In the genomic region with DNA sequence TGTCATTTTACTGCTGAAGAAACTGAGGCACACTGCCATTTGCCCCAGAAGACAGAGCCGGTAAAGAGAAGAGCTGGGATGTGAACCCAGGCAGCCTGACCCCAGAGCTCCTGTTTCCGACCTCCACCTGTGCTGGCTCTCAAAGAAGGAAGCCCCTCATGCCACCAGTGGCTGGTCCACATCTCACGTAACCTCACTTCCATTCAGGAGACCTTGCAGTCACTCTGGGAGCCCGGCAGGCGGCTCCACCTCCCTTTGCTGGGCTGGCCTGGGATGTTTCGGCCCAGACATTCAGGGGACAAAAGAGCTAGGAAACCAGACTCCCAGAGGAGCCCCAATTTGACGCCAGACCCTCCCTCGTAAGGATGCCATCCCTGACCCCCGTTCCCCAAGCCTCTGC, we compare ENCODE assay signal across 1 cellular context.
TF ChIP-seq lines count a peak whose summit lies in the region.

No MANE protein-coding gene starts in this region.

TF ChIP-seq in HCT116, 20 proteins besides CTCF, POLR2A, EP300 and RAD21:
- TF ChIP-seq, protein P1, sequence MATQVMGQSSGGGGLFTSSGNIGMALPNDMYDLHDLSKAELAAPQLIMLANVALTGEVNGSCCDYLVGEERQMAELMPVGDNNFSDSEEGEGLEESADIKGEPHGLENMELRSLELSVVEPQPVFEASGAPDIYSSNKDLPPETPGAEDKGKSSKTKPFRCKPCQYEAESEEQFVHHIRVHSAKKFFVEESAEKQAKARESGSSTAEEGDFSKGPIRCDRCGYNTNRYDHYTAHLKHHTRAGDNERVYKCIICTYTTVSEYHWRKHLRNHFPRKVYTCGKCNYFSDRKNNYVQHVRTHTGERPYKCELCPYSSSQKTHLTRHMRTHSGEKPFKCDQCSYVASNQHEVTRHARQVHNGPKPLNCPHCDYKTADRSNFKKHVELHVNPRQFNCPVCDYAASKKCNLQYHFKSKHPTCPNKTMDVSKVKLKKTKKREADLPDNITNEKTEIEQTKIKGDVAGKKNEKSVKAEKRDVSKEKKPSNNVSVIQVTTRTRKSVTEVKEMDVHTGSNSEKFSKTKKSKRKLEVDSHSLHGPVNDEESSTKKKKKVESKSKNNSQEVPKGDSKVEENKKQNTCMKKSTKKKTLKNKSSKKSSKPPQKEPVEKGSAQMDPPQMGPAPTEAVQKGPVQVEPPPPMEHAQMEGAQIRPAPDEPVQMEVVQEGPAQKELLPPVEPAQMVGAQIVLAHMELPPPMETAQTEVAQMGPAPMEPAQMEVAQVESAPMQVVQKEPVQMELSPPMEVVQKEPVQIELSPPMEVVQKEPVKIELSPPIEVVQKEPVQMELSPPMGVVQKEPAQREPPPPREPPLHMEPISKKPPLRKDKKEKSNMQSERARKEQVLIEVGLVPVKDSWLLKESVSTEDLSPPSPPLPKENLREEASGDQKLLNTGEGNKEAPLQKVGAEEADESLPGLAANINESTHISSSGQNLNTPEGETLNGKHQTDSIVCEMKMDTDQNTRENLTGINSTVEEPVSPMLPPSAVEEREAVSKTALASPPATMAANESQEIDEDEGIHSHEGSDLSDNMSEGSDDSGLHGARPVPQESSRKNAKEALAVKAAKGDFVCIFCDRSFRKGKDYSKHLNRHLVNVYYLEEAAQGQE (IDR thresholded peaks at IDR 0.05; ENCODE audit: low read depth): no peak
- TF ChIP-seq SP1 (IDR thresholded peaks at IDR 0.05; ENCODE audit: low read depth) (no peak), YY1 (IDR thresholded peaks at IDR 0.05; ENCODE audit: extremely low read depth, insufficient replicate concordance, low read depth, low read length) (no peak), ZNF274 (IDR thresholded peaks at IDR 0.05; ENCODE audit: low read depth, low read length) (no peak), SIN3A (IDR thresholded peaks at IDR 0.05; ENCODE audit: low read depth) (no peak), ZBTB33 (IDR thresholded peaks at IDR 0.05; ENCODE audit: extremely low read depth, insufficient replicate concordance, low read length) (no peak), JUND (IDR thresholded peaks at IDR 0.05) (no peak), EZH2phosphoT487 (IDR thresholded peaks at IDR 0.05; ENCODE audit: borderline replicate concordance) (no peak), FOSL1 (IDR thresholded peaks at IDR 0.05; ENCODE audit: low read depth) (no peak), ELF1 (IDR thresholded peaks at IDR 0.05; ENCODE audit: borderline replicate concordance, low read depth) (no peak), ZFX (IDR thresholded peaks at IDR 0.05) (no peak), POLR2AphosphoS5 (IDR thresholded peaks at IDR 0.05; ENCODE audit: low read depth, low read length) (no peak), SRF (IDR thresholded peaks at IDR 0.05; ENCODE audit: low read depth) (no peak), EGR1 (IDR thresholded peaks at IDR 0.05; ENCODE audit: low read depth) (no peak), CBX3 (IDR thresholded peaks at IDR 0.05; ENCODE audit: low read depth) (no peak), EZH2 (IDR thresholded peaks at IDR 0.05) (no peak), CEBPB (IDR thresholded peaks at IDR 0.05; ENCODE audit: low read depth) (no peak), TCF7L2 (IDR thresholded peaks at IDR 0.05; ENCODE audit: borderline replicate concordance, extremely low read depth, insufficient read depth, insufficient read length) (no peak), MAX (IDR thresholded peaks at IDR 0.05) (no peak)
- TF ChIP-seq, protein P2, sequence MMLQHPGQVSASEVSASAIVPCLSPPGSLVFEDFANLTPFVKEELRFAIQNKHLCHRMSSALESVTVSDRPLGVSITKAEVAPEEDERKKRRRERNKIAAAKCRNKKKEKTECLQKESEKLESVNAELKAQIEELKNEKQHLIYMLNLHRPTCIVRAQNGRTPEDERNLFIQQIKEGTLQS (IDR thresholded peaks at IDR 0.05): no peak
